1 cellular context compared by ENCODE assay signal in genomic region chr1:28505406-28506187, GRCh38.
TF ChIP-seq lines count a peak whose summit lies in the region.

A gene with protein sequence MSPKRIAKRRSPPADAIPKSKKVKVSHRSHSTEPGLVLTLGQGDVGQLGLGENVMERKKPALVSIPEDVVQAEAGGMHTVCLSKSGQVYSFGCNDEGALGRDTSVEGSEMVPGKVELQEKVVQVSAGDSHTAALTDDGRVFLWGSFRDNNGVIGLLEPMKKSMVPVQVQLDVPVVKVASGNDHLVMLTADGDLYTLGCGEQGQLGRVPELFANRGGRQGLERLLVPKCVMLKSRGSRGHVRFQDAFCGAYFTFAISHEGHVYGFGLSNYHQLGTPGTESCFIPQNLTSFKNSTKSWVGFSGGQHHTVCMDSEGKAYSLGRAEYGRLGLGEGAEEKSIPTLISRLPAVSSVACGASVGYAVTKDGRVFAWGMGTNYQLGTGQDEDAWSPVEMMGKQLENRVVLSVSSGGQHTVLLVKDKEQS (plus strand): TSS chr1:28506043. CDS start chr1:28529867, 23,824 bp downstream.

TF ChIP-seq in K562, 482 proteins besides CTCF, POLR2A, EP300 and RAD21 (continued from another document):
- TF ChIP-seq, protein P1, sequence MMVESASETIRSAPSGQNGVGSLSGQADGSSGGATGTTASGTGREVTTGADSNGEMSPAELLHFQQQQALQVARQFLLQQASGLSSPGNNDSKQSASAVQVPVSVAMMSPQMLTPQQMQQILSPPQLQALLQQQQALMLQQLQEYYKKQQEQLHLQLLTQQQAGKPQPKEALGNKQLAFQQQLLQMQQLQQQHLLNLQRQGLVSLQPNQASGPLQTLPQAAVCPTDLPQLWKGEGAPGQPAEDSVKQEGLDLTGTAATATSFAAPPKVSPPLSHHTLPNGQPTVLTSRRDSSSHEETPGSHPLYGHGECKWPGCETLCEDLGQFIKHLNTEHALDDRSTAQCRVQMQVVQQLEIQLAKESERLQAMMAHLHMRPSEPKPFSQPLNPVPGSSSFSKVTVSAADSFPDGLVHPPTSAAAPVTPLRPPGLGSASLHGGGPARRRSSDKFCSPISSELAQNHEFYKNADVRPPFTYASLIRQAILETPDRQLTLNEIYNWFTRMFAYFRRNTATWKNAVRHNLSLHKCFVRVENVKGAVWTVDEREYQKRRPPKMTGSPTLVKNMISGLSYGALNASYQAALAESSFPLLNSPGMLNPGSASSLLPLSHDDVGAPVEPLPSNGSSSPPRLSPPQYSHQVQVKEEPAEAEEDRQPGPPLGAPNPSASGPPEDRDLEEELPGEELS (CRISPR knock-in tag; IDR thresholded peaks at IDR 0.05; ENCODE audit: borderline replicate concordance): no peak
- no peak for TF ChIP-seq RHOXF2B (CRISPR knock-in tag; conservative IDR thresholded peaks at IDR 0.05)
- TF ChIP-seq HOXB6 (CRISPR knock-in tag; IDR thresholded peaks at IDR 0.05; ENCODE audit: borderline replicate concordance): 0 out of 2 replicates have a peak, but pooled peaks have one; percentile 25
- no peak for TF ChIP-seq THRA (IDR thresholded peaks at IDR 0.05)
- TF ChIP-seq, protein P2, sequence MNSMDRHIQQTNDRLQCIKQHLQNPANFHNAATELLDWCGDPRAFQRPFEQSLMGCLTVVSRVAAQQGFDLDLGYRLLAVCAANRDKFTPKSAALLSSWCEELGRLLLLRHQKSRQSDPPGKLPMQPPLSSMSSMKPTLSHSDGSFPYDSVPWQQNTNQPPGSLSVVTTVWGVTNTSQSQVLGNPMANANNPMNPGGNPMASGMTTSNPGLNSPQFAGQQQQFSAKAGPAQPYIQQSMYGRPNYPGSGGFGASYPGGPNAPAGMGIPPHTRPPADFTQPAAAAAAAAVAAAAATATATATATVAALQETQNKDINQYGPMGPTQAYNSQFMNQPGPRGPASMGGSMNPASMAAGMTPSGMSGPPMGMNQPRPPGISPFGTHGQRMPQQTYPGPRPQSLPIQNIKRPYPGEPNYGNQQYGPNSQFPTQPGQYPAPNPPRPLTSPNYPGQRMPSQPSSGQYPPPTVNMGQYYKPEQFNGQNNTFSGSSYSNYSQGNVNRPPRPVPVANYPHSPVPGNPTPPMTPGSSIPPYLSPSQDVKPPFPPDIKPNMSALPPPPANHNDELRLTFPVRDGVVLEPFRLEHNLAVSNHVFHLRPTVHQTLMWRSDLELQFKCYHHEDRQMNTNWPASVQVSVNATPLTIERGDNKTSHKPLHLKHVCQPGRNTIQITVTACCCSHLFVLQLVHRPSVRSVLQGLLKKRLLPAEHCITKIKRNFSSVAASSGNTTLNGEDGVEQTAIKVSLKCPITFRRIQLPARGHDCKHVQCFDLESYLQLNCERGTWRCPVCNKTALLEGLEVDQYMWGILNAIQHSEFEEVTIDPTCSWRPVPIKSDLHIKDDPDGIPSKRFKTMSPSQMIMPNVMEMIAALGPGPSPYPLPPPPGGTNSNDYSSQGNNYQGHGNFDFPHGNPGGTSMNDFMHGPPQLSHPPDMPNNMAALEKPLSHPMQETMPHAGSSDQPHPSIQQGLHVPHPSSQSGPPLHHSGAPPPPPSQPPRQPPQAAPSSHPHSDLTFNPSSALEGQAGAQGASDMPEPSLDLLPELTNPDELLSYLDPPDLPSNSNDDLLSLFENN (IDR thresholded peaks at IDR 0.05; ENCODE audit: low read depth in 2 of 2, low read length in 2 of 2): peak in 1 of 2 experiments; percentile 85; a peak in 1 of 4 replicates
- peak in 1 of 2 experiments; percentile 15; a peak in 1 of 3 replicates for TF ChIP-seq CBX3 (IDR thresholded peaks at IDR 0.05; ENCODE audit: borderline replicate concordance in 1 of 2, low read length in 2 of 2)
- 0 out of 4 replicates have a peak, but pooled peaks have one; percentile 25 to 77 for TF ChIP-seq MLX (CRISPR knock-in tag; conservative IDR thresholded peaks at IDR 0.05)
- no peak for TF ChIP-seq SMAD4 (CRISPR knock-in tag; conservative IDR thresholded peaks at IDR 0.05)
- TF ChIP-seq NFATC3 (IDR thresholded peaks at IDR 0.05): no peak; the same call in 1 of the 2 replicates
- TF ChIP-seq FOXK2 (conservative IDR thresholded peaks at IDR 0.05 in 1 of 2, IDR thresholded peaks at IDR 0.05 in 1 of 2; ENCODE audit: low read depth in 2 of 2): peak in 1 of 2 experiments; percentile 63; a peak in 3 of 4 replicates
- no peak for TF ChIP-seq WHSC1 (IDR thresholded peaks at IDR 0.05; ENCODE audit: low read length)
- TF ChIP-seq, protein P3, sequence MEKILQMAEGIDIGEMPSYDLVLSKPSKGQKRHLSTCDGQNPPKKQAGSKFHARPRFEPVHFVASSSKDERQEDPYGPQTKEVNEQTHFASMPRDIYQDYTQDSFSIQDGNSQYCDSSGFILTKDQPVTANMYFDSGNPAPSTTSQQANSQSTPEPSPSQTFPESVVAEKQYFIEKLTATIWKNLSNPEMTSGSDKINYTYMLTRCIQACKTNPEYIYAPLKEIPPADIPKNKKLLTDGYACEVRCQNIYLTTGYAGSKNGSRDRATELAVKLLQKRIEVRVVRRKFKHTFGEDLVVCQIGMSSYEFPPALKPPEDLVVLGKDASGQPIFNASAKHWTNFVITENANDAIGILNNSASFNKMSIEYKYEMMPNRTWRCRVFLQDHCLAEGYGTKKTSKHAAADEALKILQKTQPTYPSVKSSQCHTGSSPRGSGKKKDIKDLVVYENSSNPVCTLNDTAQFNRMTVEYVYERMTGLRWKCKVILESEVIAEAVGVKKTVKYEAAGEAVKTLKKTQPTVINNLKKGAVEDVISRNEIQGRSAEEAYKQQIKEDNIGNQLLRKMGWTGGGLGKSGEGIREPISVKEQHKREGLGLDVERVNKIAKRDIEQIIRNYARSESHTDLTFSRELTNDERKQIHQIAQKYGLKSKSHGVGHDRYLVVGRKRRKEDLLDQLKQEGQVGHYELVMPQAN (IDR thresholded peaks at IDR 0.05; ENCODE audit: borderline replicate concordance): peak; percentile 79; the same call in 1 of the 2 replicates
- TF ChIP-seq PML (IDR thresholded peaks at IDR 0.05; ENCODE audit: low read length): peak; percentile 99
- peak; percentile 57; the same call in 1 of the 2 replicates for TF ChIP-seq RB1 (IDR thresholded peaks at IDR 0.05; ENCODE audit: low read depth)
- TF ChIP-seq ZBTB7A (IDR thresholded peaks at IDR 0.05; ENCODE audit: borderline replicate concordance, control insufficient read depth, low read depth, low read length): no peak
- TF ChIP-seq XRCC3 (IDR thresholded peaks at IDR 0.05): no peak
- no peak for TF ChIP-seq ZNF174 (CRISPR knock-in tag; IDR thresholded peaks at IDR 0.05)
- TF ChIP-seq, protein P4, sequence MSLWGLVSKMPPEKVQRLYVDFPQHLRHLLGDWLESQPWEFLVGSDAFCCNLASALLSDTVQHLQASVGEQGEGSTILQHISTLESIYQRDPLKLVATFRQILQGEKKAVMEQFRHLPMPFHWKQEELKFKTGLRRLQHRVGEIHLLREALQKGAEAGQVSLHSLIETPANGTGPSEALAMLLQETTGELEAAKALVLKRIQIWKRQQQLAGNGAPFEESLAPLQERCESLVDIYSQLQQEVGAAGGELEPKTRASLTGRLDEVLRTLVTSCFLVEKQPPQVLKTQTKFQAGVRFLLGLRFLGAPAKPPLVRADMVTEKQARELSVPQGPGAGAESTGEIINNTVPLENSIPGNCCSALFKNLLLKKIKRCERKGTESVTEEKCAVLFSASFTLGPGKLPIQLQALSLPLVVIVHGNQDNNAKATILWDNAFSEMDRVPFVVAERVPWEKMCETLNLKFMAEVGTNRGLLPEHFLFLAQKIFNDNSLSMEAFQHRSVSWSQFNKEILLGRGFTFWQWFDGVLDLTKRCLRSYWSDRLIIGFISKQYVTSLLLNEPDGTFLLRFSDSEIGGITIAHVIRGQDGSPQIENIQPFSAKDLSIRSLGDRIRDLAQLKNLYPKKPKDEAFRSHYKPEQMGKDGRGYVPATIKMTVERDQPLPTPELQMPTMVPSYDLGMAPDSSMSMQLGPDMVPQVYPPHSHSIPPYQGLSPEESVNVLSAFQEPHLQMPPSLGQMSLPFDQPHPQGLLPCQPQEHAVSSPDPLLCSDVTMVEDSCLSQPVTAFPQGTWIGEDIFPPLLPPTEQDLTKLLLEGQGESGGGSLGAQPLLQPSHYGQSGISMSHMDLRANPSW (CRISPR knock-in tag; IDR thresholded peaks at IDR 0.05): no peak; the same call in 1 of the 2 replicates
- TF ChIP-seq BRD4 (IDR thresholded peaks at IDR 0.05): no peak; the same call in 1 of the 2 replicates
- TF ChIP-seq PKNOX1 (IDR thresholded peaks at IDR 0.05): no peak
- TF ChIP-seq CEBPB (tag; IDR thresholded peaks at IDR 0.05): peak; percentile 74
- TF ChIP-seq CHD1 (IDR thresholded peaks at IDR 0.05; ENCODE audit: low read length): no peak
- peak; percentile 37 for TF ChIP-seq RBM39 (optimal IDR thresholded peaks at IDR 0.05; ENCODE audit: low read depth, low read length)
- TF ChIP-seq RBM15 (IDR thresholded peaks at IDR 0.05; ENCODE audit: insufficient read depth, low read length): no peak
- TF ChIP-seq BCOR (IDR thresholded peaks at IDR 0.05): peak; percentile 90
